ENCODE assay signal across 25 cellular contexts in genomic region chr9:135957431-135957830, GRCh38.
"Had no signal": no experiment of that assay in that cellular context is flagged by ENCODE, and none has a peak within 500 bp of the region (broad histone marks: within the 10 kb centered on the region; RNA-seq: fewer than 3 reads in every experiment).

No MANE protein-coding gene starts in this region.

- H3K9me3 ChIP-seq: ascending aorta, breast epithelium, esophagus muscularis mucosa, gastroesophageal sphincter, heart right ventricle had no signal

- H3K4me3 ChIP-seq: ascending aorta, breast epithelium, cardiac muscle cell, coronary artery, esophagus muscularis mucosa, gastroesophageal sphincter, heart right ventricle had no signal

- H3K36me3 ChIP-seq: breast epithelium had no signal

- H3K27ac ChIP-seq: ascending aorta, breast epithelium, cardiac muscle cell, coronary artery, esophagus muscularis mucosa, foreskin keratinocyte, gastroesophageal sphincter had no signal

- H3K4me1 ChIP-seq: breast epithelium had no signal

- DNase-seq: activated CD4-positive, alpha-beta memory T cell treated with anti-CD3 and anti-CD28 coated beads, Interleukin-2, amount 10 ng/mL, durations not matched to agents 7 days and 5 days; activated CD4-positive, alpha-beta T cell treated with anti-CD3 and anti-CD28 coated beads for 1 hour; activated CD4-positive, alpha-beta T cell treated with anti-CD3 and anti-CD28 coated beads for 4 hours; activated CD4-positive, alpha-beta T cell treated with anti-CD3 and anti-CD28 coated beads, Interleukin-2, amount 10 ng/mL, durations not matched to agents 7 days and 5 days; activated CD4-positive, alpha-beta T cell treated with anti-CD3 and anti-CD28 coated beads, Interleukin-2, amount 50 U/mL, for 4 hours; activated CD8-positive, alpha-beta memory T cell treated with anti-CD3 and anti-CD28 coated beads, Interleukin-2, amount 50 U/mL, for 48 hours; activated gamma-delta T cell; activated naive CD4-positive, alpha-beta T cell; activated naive CD4-positive, alpha-beta T cell treated with anti-CD3 and anti-CD28 coated beads, Interleukin-2, amount 10 ng/mL, durations not matched to agents 7 days and 5 days; activated naive CD8-positive, alpha-beta T cell treated with anti-CD3 and anti-CD28 coated beads, Interleukin-2, amount 10 ng/mL, durations not matched to agents 7 days and 5 days; activated T-cell treated with anti-CD3 and anti-CD28 coated beads for 4 hours; activated T-cell treated with anti-CD3 and anti-CD28 coated beads, Interleukin-2, amount 50 U/mL, for 24 hours; activated T-cell treated with anti-CD3 and anti-CD28 coated beads, Interleukin-2, amount 50 U/mL, for 72 hours; effector CD4-positive, alpha-beta T cell; effector memory CD8-positive, alpha-beta T cell; foreskin keratinocyte; heart right ventricle; T-helper 2 cell had no signal

- H3K27me3 ChIP-seq: ascending aorta, breast epithelium, esophagus muscularis mucosa, foreskin keratinocyte, gastroesophageal sphincter, heart right ventricle had no signal

- ATAC-seq: activated naive CD4-positive, alpha-beta T cell treated with anti-CD3 and anti-CD28 coated beads, Interleukin-2, amount 50 U/mL, for 72 hours; activated T-cell treated with anti-CD3 and anti-CD28 coated beads, Interleukin-2, amount 50 U/mL, for 72 hours; effector memory CD8-positive, alpha-beta T cell; foreskin keratinocyte; gastroesophageal sphincter had no signal
